ENCODE assay signal across 7 cellular contexts in the genomic region with DNA sequence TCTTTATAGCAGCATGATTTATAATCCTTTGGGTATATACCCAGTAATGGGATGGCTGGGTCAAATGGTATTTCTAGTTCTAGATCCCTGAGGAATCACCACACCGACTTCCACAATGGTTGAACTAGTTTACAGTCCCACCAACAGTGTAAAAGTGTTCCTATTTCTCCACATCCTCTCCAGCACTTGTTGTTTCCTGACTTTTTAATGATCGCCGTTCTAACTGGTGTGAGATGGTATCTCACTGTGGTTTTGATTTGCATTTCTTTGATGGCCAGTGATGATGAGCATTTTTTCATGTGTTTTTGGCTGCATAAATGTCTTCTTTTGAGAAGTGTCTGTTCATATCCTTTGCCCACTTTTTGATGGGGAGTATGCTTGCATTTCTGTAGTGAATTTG. TPM values are rescaled to one million over a fixed set of nuclear protein-coding genes. Genes with fewer than 3 reads are reported as not detected.
"Had no signal": no experiment of that assay in that cellular context is flagged by ENCODE, and none has a peak within 500 bp of the region (broad histone marks: within the 10 kb centered on the region; RNA-seq: fewer than 3 reads in every experiment).

No MANE protein-coding gene starts in this region.

RNA-seq across cellular contexts. Expression of gene GOLGA6L7, which starts 30.3 kb away (rescaled TPM):
- total RNA-seq: GM23248, GM23338, H1, H4, H7, H9, HFFc6 had no signal
- polyA plus RNA-seq: GM23248, H1 had no signal
